6 cellular contexts compared by ENCODE assay signal in genomic region chr6:22215474-22215873, GRCh38.
DNase-seq lines count a peak whose midpoint lies in the region; ATAC-seq, FAIRE-seq and TF ChIP-seq lines count a peak whose summit lies in the region.
"Not testable (repeated sequence)": the region's sequence is repeated elsewhere in the genome, so short reads cannot be mapped to it uniquely, and the experiment has no call there.

No MANE protein-coding gene starts in this region.

- H3K4me2 ChIP-seq in PC-3 (ENCODE audit: low read length); endothelial cell of umbilical vein (ENCODE audit: insufficient read depth, low read length): not testable (repeated sequence)

- dilution Hi-C loops in endothelial cell of umbilical vein (cut with MboI; ENCODE audit: extremely low pct_ligation_motif_present, low sequenced_read_pairs), result not testable (repeated sequence)

- not testable (repeated sequence) for H3K9me2 ChIP-seq in PC-3 (replicated peaks; ENCODE audit: low read length)

- FAIRE-seq in H54 (lab: Jason Lieb, UNC) (peak; percentile 43), endothelial cell of umbilical vein (lab: Jason Lieb, UNC) (peak; percentile 64)
- FAIRE-seq in bronchial epithelial cell (lab: Jason Lieb, UNC), result not testable (repeated sequence)

- not testable (repeated sequence) for BruUV-seq in PC-3 (replicated peaks; lab: Mats Ljungman, UMichigan); endothelial cell of umbilical vein (replicated peaks; lab: Mats Ljungman, UMichigan)

- not testable (repeated sequence) for H3F3A ChIP-seq in PC-3 (ENCODE audit: low read length, unreplicated experiment)

- DNase-seq in H54 (ENCODE audit: insufficient read length, low spot score); endothelial cell of umbilical vein (ENCODE audit: low read depth, low spot score); epithelial cell of prostate (ENCODE audit: low read depth, low spot score): not testable (repeated sequence)
- DNase-seq in PC-3 (peak; percentile 32), bronchial epithelial cell (ENCODE audit: low read depth) (peak; percentile 30), kidney tubule cell (ENCODE audit: low spot score) (peak; percentile 34)

- not testable (repeated sequence) for H4K20me1 ChIP-seq in PC-3 (ENCODE audit: low read length); endothelial cell of umbilical vein (replicated peaks; ENCODE audit: control insufficient read depth, extremely low read depth, insufficient read depth, low read length)

- H3K9me3 ChIP-seq in PC-3 (ENCODE audit: low read length); endothelial cell of umbilical vein (replicated peaks; ENCODE audit: control insufficient read depth, insufficient read depth, low read length): not testable (repeated sequence)

- not testable (repeated sequence) for H3K36me3 ChIP-seq in PC-3 (ENCODE audit: low read depth, low read length); bronchial epithelial cell (ENCODE audit: control insufficient read depth, insufficient read depth, low read length); endothelial cell of umbilical vein (ENCODE audit: control insufficient read depth in 2 of 2, extremely low read depth in 1 of 2, insufficient read depth in 2 of 2, low read length in 2 of 2)

- H3K9ac ChIP-seq in PC-3 (ENCODE audit: low read length); endothelial cell of umbilical vein (replicated peaks; ENCODE audit: extremely low read depth, insufficient read depth, low read length): not testable (repeated sequence)

- not testable (repeated sequence) for TF ChIP-seq CTCF in PC-3 (conservative IDR thresholded peaks at IDR 0.05; ENCODE audit: low read depth, low read length); bronchial epithelial cell (IDR thresholded peaks at IDR 0.05; ENCODE audit: insufficient read depth, low read length, severe bottlenecking); endothelial cell of umbilical vein (IDR thresholded peaks at IDR 0.05; ENCODE audit: extremely low read depth in 1 of 2, insufficient read depth in 1 of 2, low read depth in 1 of 2, low read length in 2 of 2)

- not testable (repeated sequence) for H3K27ac ChIP-seq in PC-3 (ENCODE audit: low read length); endothelial cell of umbilical vein (ENCODE audit: insufficient read depth, low read depth, low read length)
- peak overlapping the region; percentile 1 for H3K27ac ChIP-seq in epithelial cell of prostate

- ATAC-seq in PC-3, result not testable (repeated sequence)

- not testable (repeated sequence) for H3K9me1 ChIP-seq in endothelial cell of umbilical vein (replicated peaks; ENCODE audit: control insufficient read depth, extremely low read depth, insufficient read depth, low read length)

- not testable (repeated sequence) for H3K79me2 ChIP-seq in PC-3 (ENCODE audit: low read length); endothelial cell of umbilical vein (ENCODE audit: control insufficient read depth, insufficient read depth, low read length)

- H3K27me3 ChIP-seq in PC-3 (ENCODE audit: low read length); bronchial epithelial cell (ENCODE audit: control insufficient read depth, insufficient read depth, low read length); endothelial cell of umbilical vein (ENCODE audit: control insufficient read depth in 2 of 2, insufficient read depth in 2 of 2, low read length in 2 of 2): not testable (repeated sequence)

- CTCF ChIA-PET in PC-3 (lab: Charles Lee), result not testable (repeated sequence)
- CTCF ChIA-PET in endothelial cell of umbilical vein (lab: Charles Lee), result interaction anchor here (1.0 kb wide), 1 partner anchor 1230 kb away, joined by 3 read pairs; no protein-coding TSS in a partner anchor

- intact Hi-C loops in PC-3 (cut with micrococcal nuclease); endothelial cell of umbilical vein (cut with micrococcal nuclease): not testable (repeated sequence)

- H3K4me1 ChIP-seq in PC-3 (ENCODE audit: insufficient read depth, low read length); endothelial cell of umbilical vein (ENCODE audit: control insufficient read depth, extremely low read depth, insufficient read depth, low read length): not testable (repeated sequence)

- POLR2A ChIA-PET in PC-3 (lab: Charles Lee; ENCODE audit: unreplicated experiment); endothelial cell of umbilical vein (lab: Charles Lee): not testable (repeated sequence)

- not testable (repeated sequence) for H2AFZ ChIP-seq in PC-3 (ENCODE audit: low read length); endothelial cell of umbilical vein (ENCODE audit: low read depth, low read length)

- not testable (repeated sequence) for H3K4me3 ChIP-seq in PC-3 (ENCODE audit: low read length); bronchial epithelial cell (ENCODE audit: low read depth, low read length); endothelial cell of umbilical vein (replicated peaks in 1 of 3; ENCODE audit: insufficient read depth in 1 of 3, low read depth in 1 of 3, low read length in 3 of 3)

- not testable (repeated sequence) for TF ChIP-seq POLR2A in H54 (IDR thresholded peaks at IDR 0.05; ENCODE audit: low read depth, low read length); endothelial cell of umbilical vein (IDR thresholded peaks at IDR 0.05; ENCODE audit: low read depth, low read length)
